In genomic region chr11:96393753-96394348, GRCh38 we compare ENCODE assay signal across 8 cellular contexts. TPM values are rescaled to one million over a fixed set of nuclear protein-coding genes. Genes with fewer than 3 reads are reported as not detected.
DNase-seq lines count a peak whose midpoint lies in the region; ATAC-seq and TF ChIP-seq lines count a peak whose summit lies in the region.

No MANE protein-coding gene starts in this region.

- no peak overlapping the region for H2AFZ ChIP-seq in neural progenitor cell (replicated peaks)

- no peak overlapping the region for H3K27ac Mint-ChIP-seq in neural progenitor cell
- no peak overlapping the region for H3K27ac Mint-ChIP-seq in activated naive CD4-positive, alpha-beta T cell treated with anti-CD3 and anti-CD28 coated beads, Interleukin-2, amount 10 ng/mL, durations not matched to agents 7 days and 5 days

- no peak overlapping the region for H3K9ac ChIP-seq in neural progenitor cell

- H3K9me3 Mint-ChIP-seq in neural progenitor cell = peaks cover 16% of the 10 kb centered on the region
- peaks cover 4% of the 10 kb centered on the region for H3K9me3 Mint-ChIP-seq in activated naive CD4-positive, alpha-beta T cell treated with anti-CD3 and anti-CD28 coated beads, Interleukin-2, amount 10 ng/mL, durations not matched to agents 7 days and 5 days

- CTCF ChIA-PET in activated naive CD4-positive, alpha-beta T cell treated with anti-CD3 and anti-CD28 coated beads, Interleukin-2, amount 10 ng/mL, durations not matched to agents 7 days and 5 days (lab: Charles Lee) = interaction anchor here (0.5 to 3.8 kb wide), 29 partner anchors 9 to 1242 kb away, joined by 3 to 31 read pairs (median 3); partner anchors contain the start of genes FAM76B and MAML2

- DNase-seq in CD1c-positive myeloid dendritic cell (ENCODE audit: extremely low spot score) (peak; percentile 60), NCI-H774 (lab: John Stamatoyannopoulos, UW) (peak; percentile 21), neural progenitor cell (ENCODE audit: low spot score) (peak; percentile 25), lower leg skin (ENCODE audit: low spot score in 2 of 2) (no peak)
- peak; percentile 3 for DNase-seq in effector CD4-positive, alpha-beta T cell
- no peak for DNase-seq in activated naive CD4-positive, alpha-beta T cell treated with anti-CD3 and anti-CD28 coated beads, Interleukin-2, amount 10 ng/mL, durations not matched to agents 7 days and 5 days
- DNase-seq in stimulated activated CD4-positive, alpha-beta T cell treated with anti-CD3 and anti-CD28 coated beads, Interleukin-2, amount 100 ng/mL, for 48 hours = no peak

- H3K36me3 Mint-ChIP-seq in neural progenitor cell = peaks cover 22% of the 10 kb centered on the region
- H3K36me3 Mint-ChIP-seq in activated naive CD4-positive, alpha-beta T cell treated with anti-CD3 and anti-CD28 coated beads, Interleukin-2, amount 10 ng/mL, durations not matched to agents 7 days and 5 days = peaks cover 21% of the 10 kb centered on the region

- no peak overlapping the region for H3K4me3 ChIP-seq in neural progenitor cell
- no peak overlapping the region for H3K4me3 ChIP-seq in lower leg skin (ENCODE audit: low read depth, poor library complexity, severe bottlenecking)

- WGBS in lower leg skin, 2 donors = 2 to 10% methylated on average over 1 of the region's 1 CpG

- peaks cover 5% of the 10 kb centered on the region for H3K79me2 ChIP-seq in neural progenitor cell (ENCODE audit: low read depth)

- no peak overlapping the region for H3K4me3 Mint-ChIP-seq in neural progenitor cell
- H3K4me3 Mint-ChIP-seq in activated naive CD4-positive, alpha-beta T cell treated with anti-CD3 and anti-CD28 coated beads, Interleukin-2, amount 10 ng/mL, durations not matched to agents 7 days and 5 days = no peak overlapping the region

- no peaks in the 10 kb centered on the region for H3K36me3 ChIP-seq in neural progenitor cell

- peaks cover 27% of the 10 kb centered on the region for H3F3A ChIP-seq in neural progenitor cell (ENCODE audit: low read depth)

- ATAC-seq in GM18868 (IDR thresholded peaks at IDR 0.05; ENCODE audit: unreplicated experiment) = peak; percentile 13

- H3K27me3 ChIP-seq in neural progenitor cell = no peaks in the 10 kb centered on the region

- intact Hi-C loops in lower leg skin (cut with DNase I; ENCODE audit: low total_unique reads) = no loop called here

- H3K4me2 ChIP-seq in neural progenitor cell = no peak overlapping the region

- TF ChIP-seq CTCF in neural progenitor cell (IDR thresholded peaks at IDR 0.05) (peak; percentile 65), lower leg skin (IDR thresholded peaks at IDR 0.05) (peak in 1 of 3 donors; percentile 30)

- no peaks in the 10 kb centered on the region for H3K9me3 ChIP-seq in neural progenitor cell (ENCODE audit: low read depth)

- no peaks in the 10 kb centered on the region for H3K27me3 Mint-ChIP-seq in neural progenitor cell (ENCODE audit: insufficient read depth, low read depth)
- no peaks in the 10 kb centered on the region for H3K27me3 Mint-ChIP-seq in activated naive CD4-positive, alpha-beta T cell treated with anti-CD3 and anti-CD28 coated beads, Interleukin-2, amount 10 ng/mL, durations not matched to agents 7 days and 5 days

- no peak for TF ChIP-seq POLR2A in lower leg skin (IDR thresholded peaks at IDR 0.05)

- no peaks in the 10 kb centered on the region for H4K20me1 ChIP-seq in neural progenitor cell (ENCODE audit: low read depth)

- H3K4me1 ChIP-seq in neural progenitor cell = no peaks in the 10 kb centered on the region

- peaks cover 8% of the 10 kb centered on the region for H3K4me1 Mint-ChIP-seq in neural progenitor cell
- peaks cover 29% of the 10 kb centered on the region for H3K4me1 Mint-ChIP-seq in activated naive CD4-positive, alpha-beta T cell treated with anti-CD3 and anti-CD28 coated beads, Interleukin-2, amount 10 ng/mL, durations not matched to agents 7 days and 5 days

- no peak overlapping the region for H3K27ac ChIP-seq in neural progenitor cell

RNA-seq across cellular contexts. Expression of gene JRKL, which starts 4.0 kb away (rescaled TPM):
- total RNA-seq in neural progenitor cell (ENCODE audit: low replicate concordance) (8.4 and 13.4 TPM in 2 replicates), lower leg skin (10 to 100 TPM in 1 of 4 donors, 1 to 10 TPM in 3; 4.0 to 10.2 (median 5.3) TPM)

RNA-seq across cellular contexts. Expression of gene CCDC82, which starts 4.1 kb away (rescaled TPM):
- total RNA-seq in neural progenitor cell (ENCODE audit: low replicate concordance) (32.4 and 48.3 TPM in 2 replicates), lower leg skin (10 to 100 TPM in 1 of 4 donors, 1 to 10 TPM in 3; 5.4 to 15.2 (median 7.8) TPM)

RNA-seq across cellular contexts. Expression of gene MAML2, which starts 50.9 kb away (rescaled TPM):
- total RNA-seq in neural progenitor cell (ENCODE audit: low replicate concordance) (3.0 and 3.8 TPM in 2 replicates), lower leg skin (10 to 100 TPM; 17.6 to 31.6 (median 25.8) TPM)

Comparison
In these comparisons a context has a peak if more than half of its experiments do, and no peak if none do; other contexts are left out.
1. DNase-seq: peak in CD1c-positive myeloid dendritic cell (single experiment), NCI-H774 (single experiment), effector CD4-positive, alpha-beta T cell (single experiment) and neural progenitor cell (single experiment); none in activated naive CD4-positive, alpha-beta T cell treated with anti-CD3 and anti-CD28 coated beads, Interleukin-2, amount 10 ng/mL, durations not matched to agents 7 days and 5 days (single experiment), lower leg skin (0 of 2) and stimulated activated CD4-positive, alpha-beta T cell treated with anti-CD3 and anti-CD28 coated beads, Interleukin-2, amount 100 ng/mL, for 48 hours (0 of 2).